ENCODE assay signal across 1 cellular context in the genomic region with DNA sequence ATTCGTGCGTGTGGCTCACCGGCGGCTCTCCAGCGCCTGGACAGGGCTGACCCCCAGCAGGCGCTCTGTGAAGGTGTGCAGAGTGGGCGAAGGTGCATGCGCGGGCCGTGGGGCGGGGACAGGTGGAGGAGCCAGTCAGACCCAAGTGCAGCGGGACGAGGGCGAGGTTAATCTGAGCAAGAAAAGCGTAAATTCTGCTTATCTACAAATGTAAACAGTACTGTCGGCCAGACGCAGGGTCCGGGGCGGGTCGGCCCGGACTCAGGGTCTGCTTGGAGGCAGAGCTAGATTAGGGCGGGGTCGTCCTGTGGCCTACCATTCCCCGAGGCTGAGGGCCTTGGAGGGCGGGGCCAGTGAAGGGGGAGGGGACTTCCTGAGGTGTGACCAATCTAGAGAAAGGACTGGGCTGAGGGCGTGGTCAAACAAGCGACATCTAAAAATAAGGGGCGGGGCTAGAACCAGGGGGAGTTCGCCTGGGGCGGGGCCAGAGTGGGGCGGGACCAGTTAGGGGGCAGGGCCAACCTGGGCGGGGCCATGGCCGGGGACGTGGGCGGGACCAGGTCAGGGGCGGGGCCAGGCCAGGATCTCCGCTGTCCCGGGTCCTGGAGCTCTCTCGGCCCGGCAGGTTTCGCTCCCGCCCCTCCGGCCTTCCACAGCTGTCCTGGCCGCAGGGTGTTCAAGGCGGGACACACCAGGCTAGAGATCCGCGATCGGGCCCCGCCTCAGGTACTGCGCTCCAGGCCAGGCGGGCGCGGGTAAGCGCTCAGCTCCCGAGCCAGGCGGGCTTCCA.
TF ChIP-seq lines count a peak whose summit lies in the region.

Gene SEC14L5, plus strand, starts transcription at position 611 of the 790 bp plus-strand sequence. CDS start 994 bp downstream, outside the sequence.

TF ChIP-seq in HepG2, 621 proteins besides CTCF, POLR2A, EP300 and RAD21 (continued from another document and continues in another):
- TF ChIP-seq ZNF10 (CRISPR knock-in tag; IDR thresholded peaks at IDR 0.05; ENCODE audit: borderline replicate concordance, low read depth) (no peak), SATB2 (CRISPR knock-in tag; IDR thresholded peaks at IDR 0.05) (no peak), ZNF496 (CRISPR knock-in tag; IDR thresholded peaks at IDR 0.05; ENCODE audit: insufficient replicate concordance) (no peak), ZBTB1 (CRISPR knock-in tag; IDR thresholded peaks at IDR 0.05; ENCODE audit: borderline replicate concordance) (no peak), ZNF430 (CRISPR knock-in tag; IDR thresholded peaks at IDR 0.05) (peak; percentile 46), CCDC6 (CRISPR knock-in tag; IDR thresholded peaks at IDR 0.05) (no peak), ZNF558 (CRISPR knock-in tag; IDR thresholded peaks at IDR 0.05; ENCODE audit: borderline replicate concordance) (no peak), RXRA (CRISPR knock-in tag; IDR thresholded peaks at IDR 0.05) (peak; percentile 79), NR2F1 (CRISPR knock-in tag; IDR thresholded peaks at IDR 0.05) (0 out of 4 replicates have a peak, but pooled peaks of 1 of the 2 experiments have one; percentile 52), ZNF7 (CRISPR knock-in tag; IDR thresholded peaks at IDR 0.05) (0 out of 2 replicates have a peak, but pooled peaks have one; percentile 5), TBL1XR1 (IDR thresholded peaks at IDR 0.05; ENCODE audit: borderline replicate concordance, low read length, partially characterized antibody) (no peak), ZNF713 (CRISPR knock-in tag; IDR thresholded peaks at IDR 0.05) (0 out of 2 replicates have a peak, but pooled peaks have one; percentile 59), TEAD3 (CRISPR knock-in tag; optimal IDR thresholded peaks at IDR 0.05; ENCODE audit: borderline replicate concordance) (peak; percentile 26), MTF1 (CRISPR knock-in tag; IDR thresholded peaks at IDR 0.05) (no peak), KAT2B (IDR thresholded peaks at IDR 0.05; ENCODE audit: borderline replicate concordance, low read depth, low read length) (no peak), ZNF12 (CRISPR knock-in tag; IDR thresholded peaks at IDR 0.05) (no peak), ZNF264 (CRISPR knock-in tag; IDR thresholded peaks at IDR 0.05) (peak; percentile 67), FLYWCH1 (CRISPR knock-in tag; IDR thresholded peaks at IDR 0.05) (no peak), ZNF24 (IDR thresholded peaks at IDR 0.05) (0 out of 2 replicates have a peak, but pooled peaks have one; percentile 22), AGO1 (IDR thresholded peaks at IDR 0.05; ENCODE audit: low read depth, low read length, poor library complexity, severe bottlenecking) (peak; percentile 73), ZNF773 (CRISPR knock-in tag; IDR thresholded peaks at IDR 0.05; ENCODE audit: borderline replicate concordance) (peak; percentile 36; the same call in 1 of the 2 replicates), MAF1 (CRISPR knock-in tag; IDR thresholded peaks at IDR 0.05; ENCODE audit: borderline replicate concordance) (no peak; the same call in 1 of the 2 replicates), ARNTL (CRISPR knock-in tag; IDR thresholded peaks at IDR 0.05) (no peak; the same call in none of the 2 replicates), SUZ12 (IDR thresholded peaks at IDR 0.05; ENCODE audit: low read depth, low read length) (no peak), CEBPZ (IDR thresholded peaks at IDR 0.05; ENCODE audit: low read length) (no peak), ZNF772 (CRISPR knock-in tag; IDR thresholded peaks at IDR 0.05) (peak; percentile 47; the same call in 1 of the 2 replicates), SRSF4 (IDR thresholded peaks at IDR 0.05; ENCODE audit: low read depth, low read length, poor library complexity, severe bottlenecking) (no peak), TRAFD1 (CRISPR knock-in tag; IDR thresholded peaks at IDR 0.05; ENCODE audit: borderline replicate concordance) (no peak; the same call in 1 of the 2 replicates), ZSCAN25 (CRISPR knock-in tag; IDR thresholded peaks at IDR 0.05) (no peak), AHR (CRISPR knock-in tag; IDR thresholded peaks at IDR 0.05) (peak; percentile 15; the same call in 1 of the 2 replicates), GLI4 (CRISPR knock-in tag; IDR thresholded peaks at IDR 0.05; ENCODE audit: borderline replicate concordance) (no peak), ZNF225 (CRISPR knock-in tag; IDR thresholded peaks at IDR 0.05) (no peak), NR2F2 (IDR thresholded peaks at IDR 0.05; ENCODE audit: borderline replicate concordance, low read depth) (no peak), ZNF792 (CRISPR knock-in tag; IDR thresholded peaks at IDR 0.05) (no peak; the same call in 1 of the 2 replicates)
- TF ChIP-seq, protein P1, sequence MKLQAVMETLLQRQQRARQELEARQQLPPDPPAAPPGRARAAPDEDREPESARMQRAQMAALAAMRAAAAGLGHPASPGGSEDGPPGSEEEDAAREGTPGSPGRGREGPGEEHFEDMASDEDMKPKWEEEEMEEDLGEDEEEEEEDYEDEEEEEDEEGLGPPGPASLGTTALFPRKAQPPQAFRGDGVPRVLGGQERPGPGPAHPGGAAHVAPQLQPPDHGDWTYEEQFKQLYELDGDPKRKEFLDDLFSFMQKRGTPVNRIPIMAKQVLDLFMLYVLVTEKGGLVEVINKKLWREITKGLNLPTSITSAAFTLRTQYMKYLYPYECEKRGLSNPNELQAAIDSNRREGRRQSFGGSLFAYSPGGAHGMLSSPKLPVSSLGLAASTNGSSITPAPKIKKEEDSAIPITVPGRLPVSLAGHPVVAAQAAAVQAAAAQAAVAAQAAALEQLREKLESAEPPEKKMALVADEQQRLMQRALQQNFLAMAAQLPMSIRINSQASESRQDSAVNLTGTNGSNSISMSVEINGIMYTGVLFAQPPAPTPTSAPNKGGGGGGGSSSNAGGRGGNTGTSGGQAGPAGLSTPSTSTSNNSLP (IDR thresholded peaks at IDR 0.05; ENCODE audit: low read depth, low read length) = peak; percentile 78
- TF ChIP-seq, protein P2, sequence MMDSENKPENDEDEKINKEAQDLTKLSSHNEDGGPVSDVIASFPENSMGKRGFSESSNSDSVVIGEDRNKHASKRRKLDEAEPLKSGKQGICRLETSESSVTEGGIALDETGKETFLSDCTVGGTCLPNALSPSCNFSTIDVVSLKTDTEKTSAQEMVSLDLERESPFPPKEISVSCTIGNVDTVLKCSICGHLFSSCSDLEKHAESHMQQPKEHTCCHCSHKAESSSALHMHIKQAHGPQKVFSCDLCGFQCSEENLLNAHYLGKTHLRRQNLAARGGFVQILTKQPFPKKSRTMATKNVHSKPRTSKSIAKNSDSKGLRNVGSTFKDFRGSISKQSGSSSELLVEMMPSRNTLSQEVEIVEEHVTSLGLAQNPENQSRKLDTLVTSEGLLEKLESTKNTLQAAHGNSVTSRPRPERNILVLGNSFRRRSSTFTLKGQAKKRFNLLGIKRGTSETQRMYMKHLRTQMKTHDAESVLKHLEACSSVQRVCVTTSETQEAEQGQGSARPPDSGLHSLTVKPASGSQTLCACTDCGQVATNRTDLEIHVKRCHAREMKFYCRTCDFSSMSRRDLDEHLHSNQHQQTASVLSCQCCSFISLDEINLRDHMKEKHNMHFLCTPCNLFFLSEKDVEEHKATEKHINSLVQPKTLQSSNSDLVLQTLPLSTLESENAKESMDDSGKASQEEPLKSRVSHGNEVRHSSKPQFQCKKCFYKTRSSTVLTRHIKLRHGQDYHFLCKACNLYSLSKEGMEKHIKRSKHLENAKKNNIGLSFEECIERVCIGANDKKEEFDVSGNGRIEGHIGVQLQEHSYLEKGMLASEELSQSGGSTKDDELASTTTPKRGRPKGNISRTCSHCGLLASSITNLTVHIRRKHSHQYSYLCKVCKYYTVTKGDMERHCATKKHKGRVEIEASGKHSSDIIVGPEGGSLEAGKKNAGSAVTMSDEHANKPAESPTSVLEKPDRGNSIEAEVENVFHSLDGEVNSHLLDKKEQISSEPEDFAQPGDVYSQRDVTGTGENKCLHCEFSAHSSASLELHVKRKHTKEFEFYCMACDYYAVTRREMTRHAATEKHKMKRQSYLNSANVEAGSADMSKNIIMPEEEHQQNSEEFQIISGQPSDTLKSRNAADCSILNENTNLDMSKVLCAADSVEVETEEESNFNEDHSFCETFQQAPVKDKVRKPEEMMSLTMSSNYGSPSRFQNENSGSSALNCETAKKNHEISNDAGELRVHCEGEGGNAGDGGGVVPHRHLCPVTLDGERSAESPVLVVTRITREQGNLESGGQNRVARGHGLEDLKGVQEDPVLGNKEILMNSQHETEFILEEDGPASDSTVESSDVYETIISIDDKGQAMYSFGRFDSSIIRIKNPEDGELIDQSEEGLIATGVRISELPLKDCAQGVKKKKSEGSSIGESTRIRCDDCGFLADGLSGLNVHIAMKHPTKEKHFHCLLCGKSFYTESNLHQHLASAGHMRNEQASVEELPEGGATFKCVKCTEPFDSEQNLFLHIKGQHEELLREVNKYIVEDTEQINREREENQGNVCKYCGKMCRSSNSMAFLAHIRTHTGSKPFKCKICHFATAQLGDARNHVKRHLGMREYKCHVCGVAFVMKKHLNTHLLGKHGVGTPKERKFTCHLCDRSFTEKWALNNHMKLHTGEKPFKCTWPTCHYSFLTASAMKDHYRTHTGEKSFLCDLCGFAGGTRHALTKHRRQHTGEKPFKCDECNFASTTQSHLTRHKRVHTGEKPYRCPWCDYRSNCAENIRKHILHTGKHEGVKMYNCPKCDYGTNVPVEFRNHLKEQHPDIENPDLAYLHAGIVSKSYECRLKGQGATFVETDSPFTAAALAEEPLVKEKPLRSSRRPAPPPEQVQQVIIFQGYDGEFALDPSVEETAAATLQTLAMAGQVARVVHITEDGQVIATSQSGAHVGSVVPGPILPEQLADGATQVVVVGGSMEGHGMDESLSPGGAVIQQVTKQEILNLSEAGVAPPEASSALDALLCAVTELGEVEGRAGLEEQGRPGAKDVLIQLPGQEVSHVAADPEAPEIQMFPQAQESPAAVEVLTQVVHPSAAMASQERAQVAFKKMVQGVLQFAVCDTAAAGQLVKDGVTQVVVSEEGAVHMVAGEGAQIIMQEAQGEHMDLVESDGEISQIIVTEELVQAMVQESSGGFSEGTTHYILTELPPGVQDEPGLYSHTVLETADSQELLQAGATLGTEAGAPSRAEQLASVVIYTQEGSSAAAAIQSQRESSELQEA (CRISPR knock-in tag; IDR thresholded peaks at IDR 0.05; ENCODE audit: not compliant biosample characterization) = no peak
- TF ChIP-seq, protein P3, sequence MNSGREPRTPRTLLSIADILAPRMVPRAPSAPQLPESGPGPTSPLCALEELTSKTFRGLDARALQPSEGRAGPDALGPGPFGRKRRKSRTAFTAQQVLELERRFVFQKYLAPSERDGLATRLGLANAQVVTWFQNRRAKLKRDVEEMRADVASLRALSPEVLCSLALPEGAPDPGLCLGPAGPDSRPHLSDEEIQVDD (CRISPR knock-in tag; IDR thresholded peaks at IDR 0.05; ENCODE audit: borderline replicate concordance) = no peak
- TF ChIP-seq, protein P4, sequence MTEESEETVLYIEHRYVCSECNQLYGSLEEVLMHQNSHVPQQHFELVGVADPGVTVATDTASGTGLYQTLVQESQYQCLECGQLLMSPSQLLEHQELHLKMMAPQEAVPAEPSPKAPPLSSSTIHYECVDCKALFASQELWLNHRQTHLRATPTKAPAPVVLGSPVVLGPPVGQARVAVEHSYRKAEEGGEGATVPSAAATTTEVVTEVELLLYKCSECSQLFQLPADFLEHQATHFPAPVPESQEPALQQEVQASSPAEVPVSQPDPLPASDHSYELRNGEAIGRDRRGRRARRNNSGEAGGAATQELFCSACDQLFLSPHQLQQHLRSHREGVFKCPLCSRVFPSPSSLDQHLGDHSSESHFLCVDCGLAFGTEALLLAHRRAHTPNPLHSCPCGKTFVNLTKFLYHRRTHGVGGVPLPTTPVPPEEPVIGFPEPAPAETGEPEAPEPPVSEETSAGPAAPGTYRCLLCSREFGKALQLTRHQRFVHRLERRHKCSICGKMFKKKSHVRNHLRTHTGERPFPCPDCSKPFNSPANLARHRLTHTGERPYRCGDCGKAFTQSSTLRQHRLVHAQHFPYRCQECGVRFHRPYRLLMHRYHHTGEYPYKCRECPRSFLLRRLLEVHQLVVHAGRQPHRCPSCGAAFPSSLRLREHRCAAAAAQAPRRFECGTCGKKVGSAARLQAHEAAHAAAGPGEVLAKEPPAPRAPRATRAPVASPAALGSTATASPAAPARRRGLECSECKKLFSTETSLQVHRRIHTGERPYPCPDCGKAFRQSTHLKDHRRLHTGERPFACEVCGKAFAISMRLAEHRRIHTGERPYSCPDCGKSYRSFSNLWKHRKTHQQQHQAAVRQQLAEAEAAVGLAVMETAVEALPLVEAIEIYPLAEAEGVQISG (CRISPR knock-in tag; IDR thresholded peaks at IDR 0.05) = peak; percentile 54
